13 cellular contexts compared by ENCODE assay signal in genomic region chr7:20197837-20198236, GRCh38. TPM values are rescaled to one million over a fixed set of nuclear protein-coding genes. Genes with fewer than 3 reads are reported as not detected.
A peak's percentile ranks its signal among the peaks of the same experiment; 100 is the strongest.
DNase-seq lines count a peak whose midpoint lies in the region; FAIRE-seq and TF ChIP-seq lines count a peak whose summit lies in the region.
"Had no signal": no experiment of that assay in that cellular context is flagged by ENCODE, and none has a peak within 500 bp of the region (broad histone marks: within the 10 kb centered on the region; RNA-seq: fewer than 3 reads in every experiment).

No MANE protein-coding gene starts in this region.

- H3K27ac ChIP-seq in dorsolateral prefrontal cortex (no peak overlapping the region), neural progenitor cell (no peak overlapping the region)

- no peaks in the 10 kb centered on the region for H3K27me3 Mint-ChIP-seq in neural progenitor cell (ENCODE audit: insufficient read depth, low read depth)
- H3K27me3 Mint-ChIP-seq: effector memory CD8-positive, alpha-beta T cell had no signal

- peak; percentile 27 for FAIRE-seq in G401.6 (lab: Jason Lieb, UNC)
- FAIRE-seq: GM12892 had no signal

- intact Hi-C loops in dorsolateral prefrontal cortex (cut with DNase I): no loop called here

- H3K4me3 ChIP-seq in Loucy (ENCODE audit: low read length, poor library complexity, severe bottlenecking) (no peak overlapping the region), dorsolateral prefrontal cortex (no peak overlapping the region), neural progenitor cell (no peak overlapping the region)
- H3K4me3 ChIP-seq: HAP-1 had no signal

- H2AFZ ChIP-seq in Loucy (ENCODE audit: low read length) (no peak overlapping the region), neural progenitor cell (replicated peaks) (no peak overlapping the region)

- H3K27me3 ChIP-seq in Loucy (ENCODE audit: insufficient read depth, low read length, poor library complexity, severe bottlenecking) (no peaks in the 10 kb centered on the region), dorsolateral prefrontal cortex (no peaks in the 10 kb centered on the region), neural progenitor cell (no peaks in the 10 kb centered on the region)

- POLR2A ChIA-PET in HEK293T (lab: Yijun Ruan, JAX): no interaction called here

- CTCF ChIA-PET in HEK293T (lab: Yijun Ruan, JAX): interaction anchor here (0.7 kb wide), 1 partner anchor 403 kb away, joined by 3 read pairs; no protein-coding TSS in a partner anchor

- H3K4me1 Mint-ChIP-seq in neural progenitor cell: peaks cover 33% of the 10 kb centered on the region

- H3K36me3 ChIP-seq in Loucy (ENCODE audit: insufficient read depth, low read length) (no peaks in the 10 kb centered on the region), neural progenitor cell (no peaks in the 10 kb centered on the region)
- H3K36me3 ChIP-seq: HAP-1 had no signal

- peaks cover 3% of the 10 kb centered on the region for H3K9me3 Mint-ChIP-seq in neural progenitor cell

- H3K36me3 Mint-ChIP-seq in neural progenitor cell: peaks cover 2% of the 10 kb centered on the region

- H3K9me3 ChIP-seq in Loucy (ENCODE audit: insufficient read depth, low read depth, low read length): no peaks in the 10 kb centered on the region
- no peaks in the 10 kb centered on the region for H3K9me3 ChIP-seq in neural progenitor cell (ENCODE audit: low read depth)
- H3K9me3 ChIP-seq: HAP-1 had no signal

- no peaks in the 10 kb centered on the region; the same call in 1 of the 2 replicates for H3F3A ChIP-seq in Loucy (ENCODE audit: low read depth)
- no peaks in the 10 kb centered on the region for H3F3A ChIP-seq in neural progenitor cell (ENCODE audit: low read depth)

- H3K79me2 ChIP-seq in Loucy (ENCODE audit: insufficient read depth, low read length): no peaks in the 10 kb centered on the region
- H3K79me2 ChIP-seq in neural progenitor cell (ENCODE audit: low read depth): no peaks in the 10 kb centered on the region

- H3K4me1 ChIP-seq in Loucy (ENCODE audit: insufficient read depth, low read length, poor library complexity, severe bottlenecking) (peaks cover 28% of the 10 kb centered on the region), neural progenitor cell (peaks cover 7% of the 10 kb centered on the region)
- H3K4me1 ChIP-seq: HAP-1 had no signal

- no peak overlapping the region for H3K4me3 Mint-ChIP-seq in neural progenitor cell
- H3K4me3 Mint-ChIP-seq: effector memory CD8-positive, alpha-beta T cell had no signal

- no peak overlapping the region for H3K27ac Mint-ChIP-seq in neural progenitor cell
- H3K27ac Mint-ChIP-seq: effector memory CD8-positive, alpha-beta T cell had no signal

- H3K9me2 ChIP-seq in Loucy (replicated peaks; ENCODE audit: low read depth, low read length): no peaks in the 10 kb centered on the region

- H4K20me1 ChIP-seq in Loucy (ENCODE audit: insufficient read depth, low read length, poor library complexity, severe bottlenecking) (no peaks in the 10 kb centered on the region), neural progenitor cell (ENCODE audit: low read depth) (no peaks in the 10 kb centered on the region)

- H3K9ac ChIP-seq in Loucy (ENCODE audit: low read depth, low read length, poor library complexity, severe bottlenecking) (no peak overlapping the region), neural progenitor cell (no peak overlapping the region)

- TF ChIP-seq CTCF in Loucy (conservative IDR thresholded peaks at IDR 0.05; ENCODE audit: low read length) (peak; percentile 79), dorsolateral prefrontal cortex (IDR thresholded peaks at IDR 0.05 in 54 of 56, conservative IDR thresholded peaks at IDR 0.05 in 2 of 56; ENCODE audit: low read depth in 1 of 56, partially characterized antibody in 56 of 56) (peak in 46 of 56 donors; percentile 13 to 54 (median 37)), neural progenitor cell (IDR thresholded peaks at IDR 0.05) (peak; percentile 54)

- DNase-seq in dorsolateral prefrontal cortex (no peak), neural progenitor cell (ENCODE audit: low spot score) (no peak), HEK293T (ENCODE audit: extremely low spot score) (no peak), medulla oblongata (ENCODE audit: extremely low spot score) (no peak)
- DNase-seq in effector CD4-positive, alpha-beta T cell: no peak
- DNase-seq in stimulated activated naive CD4-positive, alpha-beta T cell treated with Interleukin-2 at 50 U/mL for 16 hours (lab: John Stamatoyannopoulos, UW): no peak
- DNase-seq: activated gamma-delta T cell; effector memory CD8-positive, alpha-beta T cell; NCI-H524 treated with DMSO at 0.1 percent for 48 hours had no signal

- no peak overlapping the region for H3K4me2 ChIP-seq in Loucy (ENCODE audit: low read depth, low read length, poor library complexity, severe bottlenecking)
- H3K4me2 ChIP-seq in neural progenitor cell: no peak overlapping the region

TF ChIP-seq in HEK293T, 16 proteins besides CTCF, POLR2A, EP300 and RAD21:
- TF ChIP-seq L3MBTL2 (conservative IDR thresholded peaks at IDR 0.05) (no peak), LEF1 (IDR thresholded peaks at IDR 0.05; ENCODE audit: borderline replicate concordance) (no peak), HDGF (IDR thresholded peaks at IDR 0.05; ENCODE audit: borderline replicate concordance) (no peak), FOXA1 (IDR thresholded peaks at IDR 0.05) (no peak), ELF4 (IDR thresholded peaks at IDR 0.05) (no peak), SUZ12 (IDR thresholded peaks at IDR 0.05) (no peak), ZNF384 (IDR thresholded peaks at IDR 0.05) (no peak), NFRKB (IDR thresholded peaks at IDR 0.05) (no peak), BHLHE40 (IDR thresholded peaks at IDR 0.05; ENCODE audit: borderline replicate concordance) (no peak)

RNA-seq across cellular contexts. Expression of gene MACC1, which starts 19.3 kb away (rescaled TPM):
- under 1 TPM in 112 of 120 experiments, not detected in 8; 0.04 to 0.83 (median 0.16) TPM for total RNA-seq in dorsolateral prefrontal cortex
- total RNA-seq in neural progenitor cell (ENCODE audit: low replicate concordance): 5.7 and 7.2 TPM in 2 replicates
